Comparison of ENCODE assay signal across 1 cellular context in the genomic region with DNA sequence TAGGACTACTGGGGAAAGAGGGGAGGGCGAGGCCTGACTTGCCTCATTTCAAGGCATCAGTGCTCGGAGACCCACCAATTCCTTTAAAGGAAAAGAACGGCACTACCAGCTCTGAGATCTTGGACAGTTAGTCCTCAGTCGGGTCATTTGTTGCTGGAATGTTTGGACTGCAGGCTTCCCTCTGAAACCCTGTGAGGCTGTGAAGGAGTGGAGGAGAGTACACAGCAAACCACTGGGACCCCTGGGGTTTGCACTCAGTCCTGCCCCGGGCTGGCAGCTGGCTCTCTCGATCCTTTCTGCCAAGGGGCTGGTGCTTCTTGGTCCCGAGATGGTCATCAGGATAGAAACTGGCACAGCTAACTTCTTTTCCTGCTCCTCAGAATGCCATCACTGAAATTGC.
TF ChIP-seq lines count a peak whose summit lies in the region.

No MANE protein-coding gene starts in this region.

TF ChIP-seq in GM23338, 12 proteins besides CTCF, POLR2A, EP300 and RAD21 (continued from another document):
- TF ChIP-seq ZNF462 (CRISPR knock-in tag; IDR thresholded peaks at IDR 0.05) = no peak
- no peak for TF ChIP-seq CREB1 (CRISPR knock-in tag; IDR thresholded peaks at IDR 0.05; ENCODE audit: low read depth)
- TF ChIP-seq REST (IDR thresholded peaks at IDR 0.05; ENCODE audit: unreplicated experiment) = no peak
- TF ChIP-seq ZNF331 (CRISPR knock-in tag; IDR thresholded peaks at IDR 0.05; ENCODE audit: low read depth) = no peak
- TF ChIP-seq EZH2phosphoT487 (IDR thresholded peaks at IDR 0.05; ENCODE audit: unreplicated experiment) = no peak
- no peak for TF ChIP-seq EZH2 (IDR thresholded peaks at IDR 0.05; ENCODE audit: low read depth, unreplicated experiment)
TF ChIP-seq in GM23338: peak in this region for 0.
